ENCODE assay signal across 8 cellular contexts in the genomic region with DNA sequence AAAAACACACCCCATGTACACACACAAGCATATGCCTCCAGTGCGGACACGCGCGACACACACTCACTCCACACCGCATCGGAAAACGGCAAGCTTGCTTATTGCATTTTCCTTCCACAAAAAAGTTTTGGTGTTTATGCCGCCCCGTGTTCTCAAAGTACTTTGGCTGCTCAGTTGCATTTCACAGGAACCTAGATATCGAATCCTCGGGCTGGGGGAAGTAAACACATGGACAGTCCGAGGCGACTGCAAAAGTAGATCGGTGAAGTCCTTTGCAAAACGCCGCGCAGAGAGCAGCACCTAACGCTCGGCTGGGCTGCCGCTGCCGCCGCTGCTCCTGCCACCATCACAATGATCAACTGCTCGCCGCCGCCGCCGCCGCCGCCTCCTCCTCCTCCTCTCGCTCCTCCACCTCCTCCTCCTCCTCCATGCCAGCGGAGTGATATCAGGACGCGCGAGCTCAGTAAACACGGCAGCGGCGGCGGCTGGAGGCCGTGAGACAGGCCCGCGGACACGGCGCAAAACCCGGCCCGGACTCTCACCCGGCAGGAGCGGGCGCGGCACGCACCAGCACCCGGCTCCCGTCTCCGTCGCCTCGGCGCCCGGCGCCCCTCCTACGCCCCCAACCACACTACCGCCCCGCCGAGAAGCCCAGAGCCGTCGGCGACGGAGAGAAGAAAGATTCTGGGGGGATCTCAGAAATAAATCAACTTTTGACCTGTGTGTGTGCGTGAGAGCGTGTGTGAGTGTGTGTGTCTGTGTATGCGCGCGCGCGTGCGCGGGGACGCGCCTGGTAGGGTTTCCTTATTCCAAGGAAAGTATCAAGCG. TPM values are rescaled to one million over a fixed set of nuclear protein-coding genes. Genes with fewer than 3 reads are reported as not detected.
DNase-seq lines count a peak whose midpoint lies in the region; TF ChIP-seq lines count a peak whose summit lies in the region.

A gene (minus strand): TSS at position 441 of the 828 bp plus-strand sequence. CDS start 857 bp downstream, outside the sequence.

- peak; percentile 98 for DNase-seq in COLO668 (lab: John Stamatoyannopoulos, UW; ENCODE audit: unreplicated experiment)
- DNase-seq in H7: peak; percentile 88
- DNase-seq in NAMALWA (ENCODE audit: low spot score): peak; percentile 89
- DNase-seq in SJCRH30: peak; percentile 82 to 83
- peak; percentile 58 for DNase-seq in activated gamma-delta T cell treated with anti-CD3 and anti-CD28 coated beads, Interleukin-2, amount 50 U/mL, for 16 hours (ENCODE audit: low read depth)
- DNase-seq in foreskin fibroblast: peak; percentile 97 to 99
- DNase-seq in stimulated activated naive CD4-positive, alpha-beta T cell treated with Interleukin-2 at 50 U/mL for 16 hours (lab: John Stamatoyannopoulos, UW): peak; percentile 82

- H3K36me3 ChIP-seq in H7 (replicated peaks; ENCODE audit: control insufficient read depth, insufficient read depth, low read length) (no peaks in the 10 kb centered on the region), SJCRH30 (no peaks in the 10 kb centered on the region), neural cell (ENCODE audit: insufficient read depth, low read length) (no peaks in the 10 kb centered on the region)

- H3K79me2 ChIP-seq in neural cell (replicated peaks; ENCODE audit: insufficient read depth, low read length): peaks cover 15% of the 10 kb centered on the region

- H3K27me3 ChIP-seq in H7 (ENCODE audit: control insufficient read depth, insufficient read depth, low read length) (no peaks in the 10 kb centered on the region; the same call in 1 of the 2 replicates), SJCRH30 (no peaks in the 10 kb centered on the region), neural cell (ENCODE audit: insufficient read depth, low read depth, low read length) (no peaks in the 10 kb centered on the region)

- no peaks in the 10 kb centered on the region for H3K9me3 ChIP-seq in SJCRH30 (replicated peaks)
- H3K9me3 ChIP-seq in neural cell (ENCODE audit: low read length): no peaks in the 10 kb centered on the region

- H2AFZ ChIP-seq in neural cell (ENCODE audit: low read depth, low read length): peak within 1 kb of the TSS; percentile 70

- no peak for TF ChIP-seq CTCF in foreskin fibroblast (IDR thresholded peaks at IDR 0.05; ENCODE audit: low read depth, low read length)
- no peak for TF ChIP-seq CTCF in neural cell (IDR thresholded peaks at IDR 0.05; ENCODE audit: poor library complexity, severe bottlenecking)

- H4K20me1 ChIP-seq in neural cell (ENCODE audit: insufficient read depth): no peaks in the 10 kb centered on the region

- TF ChIP-seq EP300 in neural cell (conservative IDR thresholded peaks at IDR 0.05; ENCODE audit: poor library complexity, severe bottlenecking): peak; percentile 93

- H3K4me3 ChIP-seq in H7 (ENCODE audit: insufficient read depth, low read depth, low read length): peak within 1 kb of the TSS; percentile 82
- peak within 1 kb of the TSS; percentile 68 for H3K4me3 ChIP-seq in SJCRH30
- peak within 1 kb of the TSS; percentile 76 to 78 for H3K4me3 ChIP-seq in foreskin fibroblast (ENCODE audit: low read depth in 1 of 2, low read length in 2 of 2)
- H3K4me3 ChIP-seq in neural cell (ENCODE audit: low read length): peak within 1 kb of the TSS; percentile 92

- H3K27ac ChIP-seq in SJCRH30 (no peak within 1 kb of the TSS), neural cell (ENCODE audit: low read length) (peak within 1 kb of the TSS; percentile 97)

- peaks cover 4% of the 10 kb centered on the region for H3F3A ChIP-seq in neural cell (ENCODE audit: insufficient read depth, low read length, poor library complexity, severe bottlenecking)

- H3K9ac ChIP-seq in neural cell (ENCODE audit: low read length): peak within 1 kb of the TSS; percentile 95

- no peaks in the 10 kb centered on the region for H3K9me2 ChIP-seq in neural cell (ENCODE audit: insufficient read depth, low read length)

- no peaks in the 10 kb centered on the region for H3K4me1 ChIP-seq in SJCRH30

- peak within 1 kb of the TSS; percentile 71 for H3K4me2 ChIP-seq in neural cell (ENCODE audit: low read length)

- TF ChIP-seq RAD21 in neural cell (conservative IDR thresholded peaks at IDR 0.05): peak; percentile 73

TF ChIP-seq in neural cell, 6 proteins besides CTCF, POLR2A, EP300 and RAD21:
- TF ChIP-seq EZH2 (IDR thresholded peaks at IDR 0.05; ENCODE audit: borderline replicate concordance, insufficient read depth, low read length, poor library complexity, severe bottlenecking) (no peak), SMC3 (conservative IDR thresholded peaks at IDR 0.05; ENCODE audit: poor library complexity) (peak; percentile 82), POLR2AphosphoS5 (IDR thresholded peaks at IDR 0.05) (peak; percentile 90), TAF1 (IDR thresholded peaks at IDR 0.05; ENCODE audit: low read depth) (no peak), MXI1 (conservative IDR thresholded peaks at IDR 0.05; ENCODE audit: poor library complexity, severe bottlenecking) (peak; percentile 78)
- TF ChIP-seq, protein P1, sequence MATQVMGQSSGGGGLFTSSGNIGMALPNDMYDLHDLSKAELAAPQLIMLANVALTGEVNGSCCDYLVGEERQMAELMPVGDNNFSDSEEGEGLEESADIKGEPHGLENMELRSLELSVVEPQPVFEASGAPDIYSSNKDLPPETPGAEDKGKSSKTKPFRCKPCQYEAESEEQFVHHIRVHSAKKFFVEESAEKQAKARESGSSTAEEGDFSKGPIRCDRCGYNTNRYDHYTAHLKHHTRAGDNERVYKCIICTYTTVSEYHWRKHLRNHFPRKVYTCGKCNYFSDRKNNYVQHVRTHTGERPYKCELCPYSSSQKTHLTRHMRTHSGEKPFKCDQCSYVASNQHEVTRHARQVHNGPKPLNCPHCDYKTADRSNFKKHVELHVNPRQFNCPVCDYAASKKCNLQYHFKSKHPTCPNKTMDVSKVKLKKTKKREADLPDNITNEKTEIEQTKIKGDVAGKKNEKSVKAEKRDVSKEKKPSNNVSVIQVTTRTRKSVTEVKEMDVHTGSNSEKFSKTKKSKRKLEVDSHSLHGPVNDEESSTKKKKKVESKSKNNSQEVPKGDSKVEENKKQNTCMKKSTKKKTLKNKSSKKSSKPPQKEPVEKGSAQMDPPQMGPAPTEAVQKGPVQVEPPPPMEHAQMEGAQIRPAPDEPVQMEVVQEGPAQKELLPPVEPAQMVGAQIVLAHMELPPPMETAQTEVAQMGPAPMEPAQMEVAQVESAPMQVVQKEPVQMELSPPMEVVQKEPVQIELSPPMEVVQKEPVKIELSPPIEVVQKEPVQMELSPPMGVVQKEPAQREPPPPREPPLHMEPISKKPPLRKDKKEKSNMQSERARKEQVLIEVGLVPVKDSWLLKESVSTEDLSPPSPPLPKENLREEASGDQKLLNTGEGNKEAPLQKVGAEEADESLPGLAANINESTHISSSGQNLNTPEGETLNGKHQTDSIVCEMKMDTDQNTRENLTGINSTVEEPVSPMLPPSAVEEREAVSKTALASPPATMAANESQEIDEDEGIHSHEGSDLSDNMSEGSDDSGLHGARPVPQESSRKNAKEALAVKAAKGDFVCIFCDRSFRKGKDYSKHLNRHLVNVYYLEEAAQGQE (IDR thresholded peaks at IDR 0.05; ENCODE audit: borderline replicate concordance): peak; percentile 81

RNA-seq across cellular contexts. Expression of the gene that starts here (rescaled TPM):
- 5.9 and 7.1 TPM in 2 replicates for total RNA-seq in H7 (2014; rRNA removed; shearing (Covaris generic))
- 0.23 and 0.42 TPM in 2 replicates for total RNA-seq in SJCRH30 (2014; rRNA removed; shearing (Covaris generic))
- 10.2 and 10.4 TPM in 2 replicates for polyA plus RNA-seq in neural cell
- 40.7 and 43.3 TPM in 2 replicates for polyA minus RNA-seq in neural cell

Comparison
In these comparisons a context has a peak if more than half of its experiments do, and no peak if none do; other contexts are left out.
1. Peak in DNase-seq and H3K4me3 ChIP-seq in SJCRH30; RNA of the gene not detected or under 1 TPM.